ENCODE assay signal across 8 cellular contexts in the genomic region with DNA sequence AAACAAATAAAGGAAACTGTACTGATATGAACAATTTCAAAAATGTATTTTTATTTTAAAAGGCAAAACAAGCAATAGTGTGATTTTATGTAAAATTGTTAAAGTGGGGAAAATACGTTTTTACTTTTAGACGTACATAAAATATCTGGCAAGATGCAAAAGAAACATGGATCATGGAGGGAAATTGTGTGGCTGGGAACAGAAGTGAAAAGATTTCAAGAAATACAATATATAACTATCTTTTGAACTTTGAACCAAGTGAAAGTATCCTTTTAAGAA. TPM values are rescaled to one million over a fixed set of nuclear protein-coding genes. Genes with fewer than 3 reads are reported as not detected.
DNase-seq lines count a peak whose midpoint lies in the region; ATAC-seq and TF ChIP-seq lines count a peak whose summit lies in the region.

No MANE protein-coding gene starts in this region.

- no peaks in the 10 kb centered on the region for H4K20me1 ChIP-seq in neural cell (ENCODE audit: insufficient read depth)

- H3K4me3 Mint-ChIP-seq in CD14-positive monocyte, result peak overlapping the region; percentile 69 to 92

- H3F3A ChIP-seq in neural cell (ENCODE audit: insufficient read depth, low read length, poor library complexity, severe bottlenecking), result no peaks in the 10 kb centered on the region

- H3K36me3 ChIP-seq in duodenal mucosa (ENCODE audit: control insufficient read depth in 1 of 2, insufficient read depth in 2 of 2, low read length in 2 of 2) (no peaks in the 10 kb centered on the region), neural cell (ENCODE audit: insufficient read depth, low read length) (no peaks in the 10 kb centered on the region), aorta (ENCODE audit: control insufficient read depth in 1 of 2, insufficient read depth in 2 of 2, low read length in 1 of 2) (no peaks in the 10 kb centered on the region)

- H3K9me2 ChIP-seq in neural cell (ENCODE audit: insufficient read depth, low read length), result no peaks in the 10 kb centered on the region

- H3K9ac ChIP-seq in duodenal mucosa (ENCODE audit: low read depth in 1 of 2, low read length in 2 of 2) (peak overlapping the region; percentile 63 to 90), neural cell (ENCODE audit: low read length) (peak overlapping the region; percentile 73)

- no peak for ATAC-seq in aorta (ENCODE audit: low FRiP score)

- peaks cover 29% of the 10 kb centered on the region for H3K4me1 Mint-ChIP-seq in CD14-positive monocyte

- H3K27me3 Mint-ChIP-seq in CD14-positive monocyte (ENCODE audit: low read depth in 3 of 3), result peaks cover 0 to 3% (median 0%) of the 10 kb centered on the region in 3 donors

- peak overlapping the region; percentile 65 for H3K4me2 ChIP-seq in neural cell (ENCODE audit: low read length)

- peaks cover 16 to 21% of the 10 kb centered on the region in 2 donors for H3K4me1 ChIP-seq in duodenal mucosa (ENCODE audit: control insufficient read depth in 1 of 2, insufficient read depth in 2 of 2, low read length in 2 of 2)
- peaks cover 0 to 3% of the 10 kb centered on the region in 2 donors for H3K4me1 ChIP-seq in aorta (ENCODE audit: control insufficient read depth in 1 of 2, insufficient read depth in 2 of 2, low read length in 2 of 2)

- no peaks in the 10 kb centered on the region for H3K27me3 ChIP-seq in duodenal mucosa (ENCODE audit: control insufficient read depth in 1 of 2, insufficient read depth in 2 of 2, low read length in 2 of 2)
- no peaks in the 10 kb centered on the region for H3K27me3 ChIP-seq in neural cell (ENCODE audit: insufficient read depth, low read depth, low read length)
- H3K27me3 ChIP-seq in aorta (ENCODE audit: control insufficient read depth in 1 of 2, insufficient read depth in 2 of 2, low read length in 1 of 2), result no peaks in the 10 kb centered on the region

- TF ChIP-seq CTCF in CD14-positive monocyte (IDR thresholded peaks at IDR 0.05), result no peak
- TF ChIP-seq CTCF in neural cell (IDR thresholded peaks at IDR 0.05; ENCODE audit: poor library complexity, severe bottlenecking), result no peak

- no peaks in the 10 kb centered on the region for H3K36me3 Mint-ChIP-seq in CD14-positive monocyte

- H3K27ac ChIP-seq in duodenal mucosa (ENCODE audit: low read depth, low read length) (peak overlapping the region; percentile 98), neural cell (ENCODE audit: low read length) (no peak overlapping the region), aorta (ENCODE audit: low read depth in 1 of 2, low read length in 2 of 2) (no peak overlapping the region)

- H3K9me3 ChIP-seq in duodenal mucosa (ENCODE audit: control insufficient read depth in 1 of 2, low read length in 2 of 2), result no peaks in the 10 kb centered on the region
- no peaks in the 10 kb centered on the region for H3K9me3 ChIP-seq in neural cell (ENCODE audit: low read length)
- no peaks in the 10 kb centered on the region for H3K9me3 ChIP-seq in aorta (ENCODE audit: control insufficient read depth, low read length)

- DNase-seq in CD14-positive monocyte (ENCODE audit: low spot score), result no peak
- DNase-seq in NCI-H69 (lab: John Stamatoyannopoulos, UW), result peak; percentile 45
- DNase-seq in NCI-H226, result no peak
- DNase-seq in aorta, result no peak
- DNase-seq in NCI-H446 treated with DMSO at 0.1 percent for 48 hours (lab: John Stamatoyannopoulos, UW), result no peak
- DNase-seq in NCI-H187 (lab: John Stamatoyannopoulos, UW), result no peak

- WGBS in aorta, 2 donors, result 7 to 9% methylated on average over 2 of the region's 2 CpGs

- TF ChIP-seq EP300 in neural cell (conservative IDR thresholded peaks at IDR 0.05; ENCODE audit: poor library complexity, severe bottlenecking), result no peak

- intact Hi-C loops in CD14-positive monocyte (cut with micrococcal nuclease), result loop anchor here (5.0 to 10.0 kb wide), 3 partner anchors 33 to 545 kb away; partner anchors contain the start of genes HABP4 (in 2 of the 2), ERCC6L2 (in 1 of the 2) and PRXL2C (in 1 of the 2)
- intact Hi-C loops in aorta (cut with DNase I), result loop anchor here (5.0 kb wide), 3 partner anchors 33 to 238 kb away; partner anchors contain the start of genes HABP4 (in 1 of the 2) and PRXL2C (in 1 of the 2)

- no peaks in the 10 kb centered on the region for H3K9me3 Mint-ChIP-seq in CD14-positive monocyte

- peak overlapping the region; percentile 71 to 90 for H3K4me3 ChIP-seq in duodenal mucosa (ENCODE audit: low read depth in 1 of 2, low read length in 2 of 2)
- peak overlapping the region; percentile 98 for H3K4me3 ChIP-seq in neural cell (ENCODE audit: low read length)
- H3K4me3 ChIP-seq in aorta (ENCODE audit: low read length in 2 of 2), result no peak overlapping the region

- no peak for TF ChIP-seq RAD21 in neural cell (conservative IDR thresholded peaks at IDR 0.05)

- no peak overlapping the region for H2AFZ ChIP-seq in neural cell (ENCODE audit: low read depth, low read length)

- H3K27ac Mint-ChIP-seq in CD14-positive monocyte, result peak overlapping the region; percentile 3 to 93 (median 87)

- H3K79me2 ChIP-seq in neural cell (replicated peaks; ENCODE audit: insufficient read depth, low read length), result peaks cover 11% of the 10 kb centered on the region

TF ChIP-seq in neural cell, 6 proteins besides CTCF, POLR2A, EP300 and RAD21:
- TF ChIP-seq SMC3 (conservative IDR thresholded peaks at IDR 0.05; ENCODE audit: poor library complexity) (no peak), POLR2AphosphoS5 (IDR thresholded peaks at IDR 0.05) (no peak), EZH2 (IDR thresholded peaks at IDR 0.05; ENCODE audit: borderline replicate concordance, insufficient read depth, low read length, poor library complexity, severe bottlenecking) (no peak), TAF1 (IDR thresholded peaks at IDR 0.05; ENCODE audit: low read depth) (no peak)
- TF ChIP-seq, protein P1, sequence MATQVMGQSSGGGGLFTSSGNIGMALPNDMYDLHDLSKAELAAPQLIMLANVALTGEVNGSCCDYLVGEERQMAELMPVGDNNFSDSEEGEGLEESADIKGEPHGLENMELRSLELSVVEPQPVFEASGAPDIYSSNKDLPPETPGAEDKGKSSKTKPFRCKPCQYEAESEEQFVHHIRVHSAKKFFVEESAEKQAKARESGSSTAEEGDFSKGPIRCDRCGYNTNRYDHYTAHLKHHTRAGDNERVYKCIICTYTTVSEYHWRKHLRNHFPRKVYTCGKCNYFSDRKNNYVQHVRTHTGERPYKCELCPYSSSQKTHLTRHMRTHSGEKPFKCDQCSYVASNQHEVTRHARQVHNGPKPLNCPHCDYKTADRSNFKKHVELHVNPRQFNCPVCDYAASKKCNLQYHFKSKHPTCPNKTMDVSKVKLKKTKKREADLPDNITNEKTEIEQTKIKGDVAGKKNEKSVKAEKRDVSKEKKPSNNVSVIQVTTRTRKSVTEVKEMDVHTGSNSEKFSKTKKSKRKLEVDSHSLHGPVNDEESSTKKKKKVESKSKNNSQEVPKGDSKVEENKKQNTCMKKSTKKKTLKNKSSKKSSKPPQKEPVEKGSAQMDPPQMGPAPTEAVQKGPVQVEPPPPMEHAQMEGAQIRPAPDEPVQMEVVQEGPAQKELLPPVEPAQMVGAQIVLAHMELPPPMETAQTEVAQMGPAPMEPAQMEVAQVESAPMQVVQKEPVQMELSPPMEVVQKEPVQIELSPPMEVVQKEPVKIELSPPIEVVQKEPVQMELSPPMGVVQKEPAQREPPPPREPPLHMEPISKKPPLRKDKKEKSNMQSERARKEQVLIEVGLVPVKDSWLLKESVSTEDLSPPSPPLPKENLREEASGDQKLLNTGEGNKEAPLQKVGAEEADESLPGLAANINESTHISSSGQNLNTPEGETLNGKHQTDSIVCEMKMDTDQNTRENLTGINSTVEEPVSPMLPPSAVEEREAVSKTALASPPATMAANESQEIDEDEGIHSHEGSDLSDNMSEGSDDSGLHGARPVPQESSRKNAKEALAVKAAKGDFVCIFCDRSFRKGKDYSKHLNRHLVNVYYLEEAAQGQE (IDR thresholded peaks at IDR 0.05; ENCODE audit: borderline replicate concordance), result no peak
TF ChIP-seq in neural cell: peak in this region for 0.

RNA-seq across cellular contexts. Expression of gene ZNF367, which starts 1.5 kb away (rescaled TPM):
- polyA plus RNA-seq in CD14-positive monocyte (under 1 TPM in 1 of 2 donors, not detected in 1; 0.08 TPM), neural cell (1.7 and 2.0 TPM in 2 replicates), aorta (1 to 10 TPM; 1.4 TPM)
- polyA minus RNA-seq in neural cell, result 3.7 and 4.2 TPM in 2 replicates
- 1 to 10 TPM; 1.3 to 1.8 TPM for total RNA-seq in aorta

RNA-seq across cellular contexts. Expression of gene HABP4, which starts 30.3 kb away (rescaled TPM):
- polyA plus RNA-seq in CD14-positive monocyte (under 1 TPM; 0.54 to 0.97 TPM), neural cell (13.9 and 14.7 TPM in 2 replicates), aorta (10 to 100 TPM; 48.6 to 66.9 TPM)
- 11.0 and 11.9 TPM in 2 replicates for polyA minus RNA-seq in neural cell
- 10 to 100 TPM; 29.0 to 37.0 TPM for total RNA-seq in aorta

RNA-seq across cellular contexts. Expression of gene SLC35D2, which starts 36.1 kb away (rescaled TPM):
- 10 to 100 TPM; 14.8 to 27.4 TPM for polyA plus RNA-seq in CD14-positive monocyte
- 0.07 and 1.6 TPM in 2 replicates for polyA plus RNA-seq in neural cell
- polyA minus RNA-seq in neural cell, result 0.97 and 1.5 TPM in 2 replicates
- total RNA-seq in aorta, result 10 to 100 TPM; 18.0 to 22.0 TPM
- 10 to 100 TPM; 20.0 to 21.7 TPM for polyA plus RNA-seq in aorta

Comparison
In these comparisons a context has a peak if more than half of its experiments do, and no peak if none do; other contexts are left out.
1. H3K4me3 ChIP-seq: peak in duodenal mucosa (2 of 2) and neural cell (single experiment); none in aorta (0 of 2).